1 cellular context compared by ENCODE assay signal in the genomic region with DNA sequence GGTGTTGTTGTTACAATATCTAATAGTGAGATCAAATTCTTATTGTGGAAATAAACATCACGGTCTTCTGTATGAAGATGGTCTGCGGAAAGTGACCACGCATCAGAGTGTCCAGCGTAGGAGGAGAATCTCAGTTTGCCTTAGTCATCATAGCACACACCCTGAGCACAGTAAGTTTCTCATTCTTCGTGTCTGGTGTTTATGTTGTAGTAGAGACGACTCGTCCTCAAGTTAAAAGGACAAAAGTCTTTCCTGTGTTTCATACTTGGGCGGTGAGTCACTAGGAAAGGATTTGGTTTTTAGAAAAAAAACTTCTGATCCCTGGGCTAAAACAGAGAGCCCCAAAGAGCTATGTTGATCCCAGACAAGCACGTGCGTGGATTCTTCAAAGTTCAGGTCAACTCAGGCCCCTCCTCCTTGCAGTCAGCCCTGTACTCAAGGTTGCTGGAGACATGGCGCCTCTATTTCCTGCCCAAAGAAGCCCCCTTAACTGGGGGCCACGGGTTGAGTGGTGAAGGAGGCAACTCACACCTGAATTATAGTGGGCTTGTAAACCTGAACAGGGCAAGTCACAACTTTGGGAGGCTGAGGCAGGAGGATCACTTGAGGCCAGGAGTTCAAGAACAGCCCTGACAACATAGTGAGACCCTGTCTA.
A peak's percentile ranks its signal among the peaks of the same experiment; 100 is the strongest.
TF ChIP-seq lines count a peak whose summit lies in the region.

No MANE protein-coding gene starts in this region.

TF ChIP-seq in HepG2, 621 proteins besides CTCF, POLR2A, EP300 and RAD21 (continued from another document and continues in another):
- TF ChIP-seq, protein P1, sequence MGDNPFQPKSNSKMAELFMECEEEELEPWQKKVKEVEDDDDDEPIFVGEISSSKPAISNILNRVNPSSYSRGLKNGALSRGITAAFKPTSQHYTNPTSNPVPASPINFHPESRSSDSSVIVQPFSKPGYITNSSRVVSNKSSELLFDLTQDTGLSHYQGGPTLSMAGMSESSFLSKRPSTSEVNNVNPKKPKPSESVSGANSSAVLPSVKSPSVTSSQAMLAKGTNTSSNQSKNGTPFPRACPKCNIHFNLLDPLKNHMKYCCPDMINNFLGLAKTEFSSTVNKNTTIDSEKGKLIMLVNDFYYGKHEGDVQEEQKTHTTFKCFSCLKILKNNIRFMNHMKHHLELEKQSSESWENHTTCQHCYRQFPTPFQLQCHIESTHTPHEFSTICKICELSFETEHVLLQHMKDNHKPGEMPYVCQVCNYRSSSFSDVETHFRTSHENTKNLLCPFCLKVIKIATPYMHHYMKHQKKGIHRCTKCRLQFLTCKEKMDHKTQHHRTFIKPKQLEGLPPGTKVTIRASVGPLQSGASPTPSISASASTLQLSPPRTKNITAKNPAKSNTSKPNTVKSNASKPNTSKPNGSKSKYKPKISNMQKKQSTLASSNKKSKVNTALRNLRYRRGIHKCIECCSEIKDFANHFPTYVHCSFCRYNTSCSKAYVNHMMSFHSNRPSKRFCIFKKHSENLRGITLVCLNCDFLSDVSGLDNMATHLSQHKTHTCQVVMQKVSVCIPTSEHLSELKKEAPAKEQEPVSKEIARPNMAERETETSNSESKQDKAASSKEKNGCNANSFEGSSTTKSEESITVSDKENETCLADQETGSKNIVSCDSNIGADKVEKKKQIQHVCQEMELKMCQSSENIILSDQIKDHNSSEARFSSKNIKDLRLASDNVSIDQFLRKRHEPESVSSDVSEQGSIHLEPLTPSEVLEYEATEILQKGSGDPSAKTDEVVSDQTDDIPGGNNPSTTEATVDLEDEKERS (CRISPR knock-in tag; IDR thresholded peaks at IDR 0.05): 0 out of 2 replicates have a peak, but pooled peaks have one; percentile 47
- TF ChIP-seq CREM (IDR thresholded peaks at IDR 0.05) (peak; percentile 87), CREM (CRISPR knock-in tag; IDR thresholded peaks at IDR 0.05) (no peak), ZNF614 (CRISPR knock-in tag; IDR thresholded peaks at IDR 0.05; ENCODE audit: borderline replicate concordance) (peak; percentile 71; the same call in 1 of the 2 replicates), ARNT2 (CRISPR knock-in tag; IDR thresholded peaks at IDR 0.05; ENCODE audit: low read depth) (peak; percentile 15; the same call in 1 of the 2 replicates), ZNF331 (CRISPR knock-in tag; IDR thresholded peaks at IDR 0.05) (peak; percentile 75), CEBPG (CRISPR knock-in tag; IDR thresholded peaks at IDR 0.05) (peak; percentile 28; the same call in 1 of the 2 replicates), ELF4 (CRISPR knock-in tag; IDR thresholded peaks at IDR 0.05; ENCODE audit: borderline replicate concordance) (0 out of 2 replicates have a peak, but pooled peaks have one; percentile 72), SNAPC2 (CRISPR knock-in tag; IDR thresholded peaks at IDR 0.05) (peak; percentile 72; the same call in 1 of the 2 replicates), ZBTB38 (CRISPR knock-in tag; IDR thresholded peaks at IDR 0.05) (peak; percentile 61; the same call in 1 of the 2 replicates), SAFB2 (CRISPR knock-in tag; IDR thresholded peaks at IDR 0.05; ENCODE audit: borderline replicate concordance, low read depth) (no peak; the same call in 1 of the 2 replicates), SP140L (CRISPR knock-in tag; IDR thresholded peaks at IDR 0.05; ENCODE audit: borderline replicate concordance) (0 out of 2 replicates have a peak, but pooled peaks have one; percentile 42), KAT8 (CRISPR knock-in tag; IDR thresholded peaks at IDR 0.05) (peak; percentile 75), ZBTB20 (CRISPR knock-in tag; IDR thresholded peaks at IDR 0.05; ENCODE audit: borderline replicate concordance, low read depth) (peak; percentile 73), ZNF772 (CRISPR knock-in tag; IDR thresholded peaks at IDR 0.05) (peak; percentile 67; the same call in 1 of the 2 replicates), KDM6A (CRISPR knock-in tag; IDR thresholded peaks at IDR 0.05; ENCODE audit: low read depth) (peak; percentile 83), ZNF264 (CRISPR knock-in tag; IDR thresholded peaks at IDR 0.05) (0 out of 2 replicates have a peak, but pooled peaks have one; percentile 39), PAWR (CRISPR knock-in tag; IDR thresholded peaks at IDR 0.05; ENCODE audit: borderline replicate concordance) (no peak), ZNF782 (CRISPR knock-in tag; IDR thresholded peaks at IDR 0.05; ENCODE audit: borderline replicate concordance) (peak; percentile 33; the same call in 1 of the 2 replicates), BHLHE40 (IDR thresholded peaks at IDR 0.05; ENCODE audit: low read length) (peak; percentile 98), YEATS2 (CRISPR knock-in tag; IDR thresholded peaks at IDR 0.05; ENCODE audit: borderline replicate concordance) (peak; percentile 70; the same call in 1 of the 2 replicates), ZEB1 (IDR thresholded peaks at IDR 0.05; ENCODE audit: insufficient replicate concordance, low read depth) (peak; percentile 32), MIXL1 (CRISPR knock-in tag; IDR thresholded peaks at IDR 0.05) (0 out of 2 replicates have a peak, but pooled peaks have one; percentile 10), KLF11 (CRISPR knock-in tag; IDR thresholded peaks at IDR 0.05) (0 out of 2 replicates have a peak, but pooled peaks have one; percentile 56)
- TF ChIP-seq, protein P2, sequence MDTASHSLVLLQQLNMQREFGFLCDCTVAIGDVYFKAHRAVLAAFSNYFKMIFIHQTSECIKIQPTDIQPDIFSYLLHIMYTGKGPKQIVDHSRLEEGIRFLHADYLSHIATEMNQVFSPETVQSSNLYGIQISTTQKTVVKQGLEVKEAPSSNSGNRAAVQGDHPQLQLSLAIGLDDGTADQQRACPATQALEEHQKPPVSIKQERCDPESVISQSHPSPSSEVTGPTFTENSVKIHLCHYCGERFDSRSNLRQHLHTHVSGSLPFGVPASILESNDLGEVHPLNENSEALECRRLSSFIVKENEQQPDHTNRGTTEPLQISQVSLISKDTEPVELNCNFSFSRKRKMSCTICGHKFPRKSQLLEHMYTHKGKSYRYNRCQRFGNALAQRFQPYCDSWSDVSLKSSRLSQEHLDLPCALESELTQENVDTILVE (CRISPR knock-in tag; IDR thresholded peaks at IDR 0.05): peak; percentile 78
- TF ChIP-seq, protein P3, sequence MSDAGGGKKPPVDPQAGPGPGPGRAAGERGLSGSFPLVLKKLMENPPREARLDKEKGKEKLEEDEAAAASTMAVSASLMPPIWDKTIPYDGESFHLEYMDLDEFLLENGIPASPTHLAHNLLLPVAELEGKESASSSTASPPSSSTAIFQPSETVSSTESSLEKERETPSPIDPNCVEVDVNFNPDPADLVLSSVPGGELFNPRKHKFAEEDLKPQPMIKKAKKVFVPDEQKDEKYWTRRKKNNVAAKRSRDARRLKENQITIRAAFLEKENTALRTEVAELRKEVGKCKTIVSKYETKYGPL (CRISPR knock-in tag; IDR thresholded peaks at IDR 0.05): no peak
- TF ChIP-seq, protein P4, sequence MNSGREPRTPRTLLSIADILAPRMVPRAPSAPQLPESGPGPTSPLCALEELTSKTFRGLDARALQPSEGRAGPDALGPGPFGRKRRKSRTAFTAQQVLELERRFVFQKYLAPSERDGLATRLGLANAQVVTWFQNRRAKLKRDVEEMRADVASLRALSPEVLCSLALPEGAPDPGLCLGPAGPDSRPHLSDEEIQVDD (CRISPR knock-in tag; IDR thresholded peaks at IDR 0.05; ENCODE audit: borderline replicate concordance): no peak
- TF ChIP-seq, protein P5, sequence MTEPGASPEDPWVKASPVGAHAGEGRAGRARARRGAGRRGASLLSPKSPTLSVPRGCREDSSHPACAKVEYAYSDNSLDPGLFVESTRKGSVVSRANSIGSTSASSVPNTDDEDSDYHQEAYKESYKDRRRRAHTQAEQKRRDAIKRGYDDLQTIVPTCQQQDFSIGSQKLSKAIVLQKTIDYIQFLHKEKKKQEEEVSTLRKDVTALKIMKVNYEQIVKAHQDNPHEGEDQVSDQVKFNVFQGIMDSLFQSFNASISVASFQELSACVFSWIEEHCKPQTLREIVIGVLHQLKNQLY (CRISPR knock-in tag; IDR thresholded peaks at IDR 0.05): peak; percentile 90
- TF ChIP-seq, protein P6, sequence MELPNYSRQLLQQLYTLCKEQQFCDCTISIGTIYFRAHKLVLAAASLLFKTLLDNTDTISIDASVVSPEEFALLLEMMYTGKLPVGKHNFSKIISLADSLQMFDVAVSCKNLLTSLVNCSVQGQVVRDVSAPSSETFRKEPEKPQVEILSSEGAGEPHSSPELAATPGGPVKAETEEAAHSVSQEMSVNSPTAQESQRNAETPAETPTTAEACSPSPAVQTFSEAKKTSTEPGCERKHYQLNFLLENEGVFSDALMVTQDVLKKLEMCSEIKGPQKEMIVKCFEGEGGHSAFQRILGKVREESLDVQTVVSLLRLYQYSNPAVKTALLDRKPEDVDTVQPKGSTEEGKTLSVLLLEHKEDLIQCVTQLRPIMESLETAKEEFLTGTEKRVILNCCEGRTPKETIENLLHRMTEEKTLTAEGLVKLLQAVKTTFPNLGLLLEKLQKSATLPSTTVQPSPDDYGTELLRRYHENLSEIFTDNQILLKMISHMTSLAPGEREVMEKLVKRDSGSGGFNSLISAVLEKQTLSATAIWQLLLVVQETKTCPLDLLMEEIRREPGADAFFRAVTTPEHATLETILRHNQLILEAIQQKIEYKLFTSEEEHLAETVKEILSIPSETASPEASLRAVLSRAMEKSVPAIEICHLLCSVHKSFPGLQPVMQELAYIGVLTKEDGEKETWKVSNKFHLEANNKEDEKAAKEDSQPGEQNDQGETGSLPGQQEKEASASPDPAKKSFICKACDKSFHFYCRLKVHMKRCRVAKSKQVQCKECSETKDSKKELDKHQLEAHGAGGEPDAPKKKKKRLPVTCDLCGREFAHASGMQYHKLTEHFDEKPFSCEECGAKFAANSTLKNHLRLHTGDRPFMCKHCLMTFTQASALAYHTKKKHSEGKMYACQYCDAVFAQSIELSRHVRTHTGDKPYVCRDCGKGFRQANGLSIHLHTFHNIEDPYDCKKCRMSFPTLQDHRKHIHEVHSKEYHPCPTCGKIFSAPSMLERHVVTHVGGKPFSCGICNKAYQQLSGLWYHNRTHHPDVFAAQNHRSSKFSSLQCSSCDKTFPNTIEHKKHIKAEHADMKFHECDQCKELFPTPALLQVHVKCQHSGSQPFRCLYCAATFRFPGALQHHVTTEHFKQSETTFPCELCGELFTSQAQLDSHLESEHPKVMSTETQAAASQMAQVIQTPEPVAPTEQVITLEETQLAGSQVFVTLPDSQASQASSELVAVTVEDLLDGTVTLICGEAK (IDR thresholded peaks at IDR 0.05): no peak
- TF ChIP-seq, protein P6 (CRISPR knock-in tag; IDR thresholded peaks at IDR 0.05): 0 out of 2 replicates have a peak, but pooled peaks have one; percentile 48
- TF ChIP-seq, protein P7, sequence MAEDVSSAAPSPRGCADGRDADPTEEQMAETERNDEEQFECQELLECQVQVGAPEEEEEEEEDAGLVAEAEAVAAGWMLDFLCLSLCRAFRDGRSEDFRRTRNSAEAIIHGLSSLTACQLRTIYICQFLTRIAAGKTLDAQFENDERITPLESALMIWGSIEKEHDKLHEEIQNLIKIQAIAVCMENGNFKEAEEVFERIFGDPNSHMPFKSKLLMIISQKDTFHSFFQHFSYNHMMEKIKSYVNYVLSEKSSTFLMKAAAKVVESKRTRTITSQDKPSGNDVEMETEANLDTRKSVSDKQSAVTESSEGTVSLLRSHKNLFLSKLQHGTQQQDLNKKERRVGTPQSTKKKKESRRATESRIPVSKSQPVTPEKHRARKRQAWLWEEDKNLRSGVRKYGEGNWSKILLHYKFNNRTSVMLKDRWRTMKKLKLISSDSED (CRISPR knock-in tag; IDR thresholded peaks at IDR 0.05): no peak
- TF ChIP-seq, protein P8, sequence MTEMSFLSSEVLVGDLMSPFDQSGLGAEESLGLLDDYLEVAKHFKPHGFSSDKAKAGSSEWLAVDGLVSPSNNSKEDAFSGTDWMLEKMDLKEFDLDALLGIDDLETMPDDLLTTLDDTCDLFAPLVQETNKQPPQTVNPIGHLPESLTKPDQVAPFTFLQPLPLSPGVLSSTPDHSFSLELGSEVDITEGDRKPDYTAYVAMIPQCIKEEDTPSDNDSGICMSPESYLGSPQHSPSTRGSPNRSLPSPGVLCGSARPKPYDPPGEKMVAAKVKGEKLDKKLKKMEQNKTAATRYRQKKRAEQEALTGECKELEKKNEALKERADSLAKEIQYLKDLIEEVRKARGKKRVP (CRISPR knock-in tag; IDR thresholded peaks at IDR 0.05): peak in 1 of 2 experiments; percentile 57; a peak in 1 of 4 replicates
- TF ChIP-seq, protein P9, sequence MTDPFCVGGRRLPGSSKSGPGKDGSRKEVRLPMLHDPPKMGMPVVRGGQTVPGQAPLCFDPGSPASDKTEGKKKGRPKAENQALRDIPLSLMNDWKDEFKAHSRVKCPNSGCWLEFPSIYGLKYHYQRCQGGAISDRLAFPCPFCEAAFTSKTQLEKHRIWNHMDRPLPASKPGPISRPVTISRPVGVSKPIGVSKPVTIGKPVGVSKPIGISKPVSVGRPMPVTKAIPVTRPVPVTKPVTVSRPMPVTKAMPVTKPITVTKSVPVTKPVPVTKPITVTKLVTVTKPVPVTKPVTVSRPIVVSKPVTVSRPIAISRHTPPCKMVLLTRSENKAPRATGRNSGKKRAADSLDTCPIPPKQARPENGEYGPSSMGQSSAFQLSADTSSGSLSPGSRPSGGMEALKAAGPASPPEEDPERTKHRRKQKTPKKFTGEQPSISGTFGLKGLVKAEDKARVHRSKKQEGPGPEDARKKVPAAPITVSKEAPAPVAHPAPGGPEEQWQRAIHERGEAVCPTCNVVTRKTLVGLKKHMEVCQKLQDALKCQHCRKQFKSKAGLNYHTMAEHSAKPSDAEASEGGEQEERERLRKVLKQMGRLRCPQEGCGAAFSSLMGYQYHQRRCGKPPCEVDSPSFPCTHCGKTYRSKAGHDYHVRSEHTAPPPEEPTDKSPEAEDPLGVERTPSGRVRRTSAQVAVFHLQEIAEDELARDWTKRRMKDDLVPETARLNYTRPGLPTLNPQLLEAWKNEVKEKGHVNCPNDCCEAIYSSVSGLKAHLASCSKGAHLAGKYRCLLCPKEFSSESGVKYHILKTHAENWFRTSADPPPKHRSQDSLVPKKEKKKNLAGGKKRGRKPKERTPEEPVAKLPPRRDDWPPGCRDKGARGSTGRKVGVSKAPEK (CRISPR knock-in tag; IDR thresholded peaks at IDR 0.05; ENCODE audit: borderline replicate concordance): peak; percentile 81; the same call in 1 of the 2 replicates
